Comparison of ENCODE assay signal across 8 cellular contexts in genomic region chr9:96619109-96619435, GRCh38.
DNase-seq lines count a peak whose midpoint lies in the region; ATAC-seq and TF ChIP-seq lines count a peak whose summit lies in the region.

No MANE protein-coding gene starts in this region.

- no peaks in the 10 kb centered on the region for H3K9me3 ChIP-seq in neuron (ENCODE audit: low read length)

- ATAC-seq in HG02763 (IDR thresholded peaks at IDR 0.05; ENCODE audit: unreplicated experiment) (no peak), GM18909 (IDR thresholded peaks at IDR 0.05; ENCODE audit: poor library complexity, unreplicated experiment) (no peak)

- peak overlapping the region; percentile 70 for H2AFZ ChIP-seq in neuron (ENCODE audit: low read depth, low read length)

- H3K36me3 ChIP-seq in neuron (ENCODE audit: insufficient read depth, low read length): no peaks in the 10 kb centered on the region

- in situ Hi-C loops in KBM-7 (cut with MboI; ENCODE audit: low pct_unique_long_range_greater_than_20kb, low sequenced_read_pairs): no loop called here

- peak overlapping the region; percentile 74 for H3K4me3 ChIP-seq in AG10803 (ENCODE audit: low read length)
- peak overlapping the region; percentile 59 for H3K4me3 ChIP-seq in epithelial cell of esophagus (ENCODE audit: low read length)
- peak overlapping the region; percentile 50 for H3K4me3 ChIP-seq in neuron (ENCODE audit: low read length)

- DNase-seq in AG10803 (ENCODE audit: low read depth) (no peak), KBM-7 (peak; percentile 6), epithelial cell of esophagus (ENCODE audit: low read depth) (no peak), NCI-H2107 (lab: John Stamatoyannopoulos, UW) (no peak), NCI-H2029 (lab: John Stamatoyannopoulos, UW) (no peak)

- no peak for TF ChIP-seq CTCF in AG10803 (conservative IDR thresholded peaks at IDR 0.05; ENCODE audit: low read length)
- TF ChIP-seq CTCF in epithelial cell of esophagus (IDR thresholded peaks at IDR 0.05; ENCODE audit: insufficient read depth, low read depth, low read length, missing control alignments): no peak

- H3K27me3 ChIP-seq in neuron (ENCODE audit: insufficient read depth, low read length): no peaks in the 10 kb centered on the region

- H3K4me1 ChIP-seq in neuron (ENCODE audit: insufficient read depth, low read length): peaks cover 26% of the 10 kb centered on the region
